In the genomic region with DNA sequence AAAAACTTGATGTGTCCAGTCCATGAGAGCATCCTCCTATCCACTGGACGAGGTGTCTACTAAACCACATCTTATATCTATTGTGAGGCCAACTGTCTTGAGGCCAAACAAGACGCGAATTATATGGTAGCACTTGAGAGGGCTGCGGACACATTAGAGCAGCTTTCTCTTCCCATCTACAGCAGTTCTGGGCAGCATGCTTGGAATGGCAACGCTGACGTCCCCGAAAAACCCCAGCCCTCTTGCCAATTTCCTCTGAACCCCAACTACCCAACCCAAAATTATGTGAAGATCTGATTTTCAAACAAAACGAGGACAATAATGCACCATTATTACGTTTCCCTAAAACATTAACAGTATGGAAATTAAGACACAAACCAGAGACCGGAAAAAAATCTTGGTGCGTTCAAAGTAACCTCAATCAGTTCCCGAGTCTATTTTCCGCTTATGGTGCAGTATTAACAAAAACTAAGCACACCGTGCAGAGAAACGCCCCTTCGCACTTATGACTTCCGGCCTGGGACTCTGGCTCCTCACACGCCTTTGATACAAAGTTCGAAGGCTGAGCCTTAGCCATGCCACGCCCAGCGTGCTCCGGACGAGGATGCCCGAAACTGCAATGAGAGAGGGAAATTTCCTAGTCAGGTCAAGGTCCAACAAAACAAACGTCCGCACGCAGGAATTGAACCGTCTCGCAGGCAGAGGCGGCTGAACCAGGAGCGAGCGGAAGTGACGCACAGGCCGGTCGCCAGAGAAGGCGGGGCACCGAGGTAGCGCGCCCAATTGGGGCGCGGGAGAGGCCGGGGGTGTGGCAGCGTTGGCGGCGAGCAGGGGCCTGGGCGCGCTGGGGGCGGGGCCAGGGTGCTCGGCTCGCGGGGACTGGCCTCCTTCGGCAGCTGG, we compare ENCODE assay signal across 1 cellular context.
TF ChIP-seq lines count a peak whose summit lies in the region.

No MANE protein-coding gene starts in this region.

TF ChIP-seq in K562, 482 proteins besides CTCF, POLR2A, EP300 and RAD21 (continued from another document):
- TF ChIP-seq ZNF24 (IDR thresholded peaks at IDR 0.05) = no peak
- no peak for TF ChIP-seq SNAPC5 (CRISPR knock-in tag; IDR thresholded peaks at IDR 0.05)
- no peak for TF ChIP-seq TEAD2 (tag; IDR thresholded peaks at IDR 0.05)
- TF ChIP-seq, protein P1, sequence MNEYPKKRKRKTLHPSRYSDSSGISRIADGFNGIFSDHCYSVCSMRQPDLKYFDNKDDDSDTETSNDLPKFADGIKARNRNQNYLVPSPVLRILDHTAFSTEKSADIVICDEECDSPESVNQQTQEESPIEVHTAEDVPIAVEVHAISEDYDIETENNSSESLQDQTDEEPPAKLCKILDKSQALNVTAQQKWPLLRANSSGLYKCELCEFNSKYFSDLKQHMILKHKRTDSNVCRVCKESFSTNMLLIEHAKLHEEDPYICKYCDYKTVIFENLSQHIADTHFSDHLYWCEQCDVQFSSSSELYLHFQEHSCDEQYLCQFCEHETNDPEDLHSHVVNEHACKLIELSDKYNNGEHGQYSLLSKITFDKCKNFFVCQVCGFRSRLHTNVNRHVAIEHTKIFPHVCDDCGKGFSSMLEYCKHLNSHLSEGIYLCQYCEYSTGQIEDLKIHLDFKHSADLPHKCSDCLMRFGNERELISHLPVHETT (CRISPR knock-in tag; conservative IDR thresholded peaks at IDR 0.05 in 1 of 2, IDR thresholded peaks at IDR 0.05 in 1 of 2) = peak in 1 of 2 experiments; percentile 40; a peak in 1 of 4 replicates
- peak; percentile 59 to 76; a peak in 1 of 4 replicates for TF ChIP-seq MNT (conservative IDR thresholded peaks at IDR 0.05)
- TF ChIP-seq IRF2 (CRISPR knock-in tag; IDR thresholded peaks at IDR 0.05) = no peak
- no peak for TF ChIP-seq ZNF217 (CRISPR knock-in tag; IDR thresholded peaks at IDR 0.05)
- peak in 1 of 2 experiments; percentile 42; a peak in 1 of 4 replicates for TF ChIP-seq ARNT (IDR thresholded peaks at IDR 0.05)
- TF ChIP-seq PURB (CRISPR knock-in tag; IDR thresholded peaks at IDR 0.05; ENCODE audit: low read depth) = no peak
- TF ChIP-seq L3MBTL2 (IDR thresholded peaks at IDR 0.05) = peak; percentile 93
